In genomic region chr19:10315335-10316214, GRCh38 we compare ENCODE assay signal across 8 cellular contexts. TPM values are rescaled to one million over a fixed set of nuclear protein-coding genes. Genes with fewer than 3 reads are reported as not detected.
A peak's percentile ranks its signal among the peaks of the same experiment; 100 is the strongest.
DNase-seq lines count a peak whose midpoint lies in the region; ATAC-seq and TF ChIP-seq lines count a peak whose summit lies in the region.

TSS of gene FDX2 (minus strand) at chr19:10316015. CDS start at chr19:10315996, 19 bp downstream.

- H3K27ac ChIP-seq in A673 (ENCODE audit: low read depth, low read length, poor library complexity, severe bottlenecking) (peak within 1 kb of the TSS; percentile 68), HUES64 (ENCODE audit: low read depth, low read length) (peak within 1 kb of the TSS; percentile 71; the same call in 1 of the 2 replicates), OCI-LY3 (ENCODE audit: low read length) (peak within 1 kb of the TSS; percentile 32), epithelial cell of prostate (peak within 1 kb of the TSS; percentile 28)

- H3K9ac ChIP-seq in HUES64 (ENCODE audit: low read depth, low read length) (peak within 1 kb of the TSS; percentile 74), OCI-LY3 (ENCODE audit: low read length) (peak within 1 kb of the TSS; percentile 53)

- no TSS peak for BruUV-seq in A673 (replicated peaks; lab: Mats Ljungman, UMichigan)

- H3K4me3 ChIP-seq in A673 (ENCODE audit: low read depth, low read length, poor library complexity, severe bottlenecking), result peak within 1 kb of the TSS; percentile 75
- H3K4me3 ChIP-seq in HUES64 (ENCODE audit: low read length), result peak within 1 kb of the TSS; percentile 75
- H3K4me3 ChIP-seq in OCI-LY3 (ENCODE audit: low read length), result peak within 1 kb of the TSS; percentile 84

- H3K36me3 ChIP-seq in A673 (ENCODE audit: insufficient read depth, low read length, poor library complexity, severe bottlenecking) (peaks cover 37% of the 10 kb centered on the region), HUES64 (ENCODE audit: insufficient read depth, low read length) (peaks cover 32% of the 10 kb centered on the region), OCI-LY3 (replicated peaks; ENCODE audit: low read depth, low read length) (peaks cover 29% of the 10 kb centered on the region)

- POLR2A ChIA-PET in A673 (lab: Charles Lee; ENCODE audit: low non-redundant PET), result interaction anchor here (0.8 kb wide), 1 partner anchor 27 kb away, joined by 3 read pairs; no protein-coding TSS in a partner anchor

- no peaks in the 10 kb centered on the region for H4K20me1 ChIP-seq in OCI-LY3 (ENCODE audit: insufficient read depth, low read length)

- H3K79me2 ChIP-seq in OCI-LY3 (ENCODE audit: low read length), result peaks cover 3% of the 10 kb centered on the region; the same call in 1 of the 2 replicates

- ATAC-seq in GM18909 (IDR thresholded peaks at IDR 0.05; ENCODE audit: poor library complexity, unreplicated experiment), result peak; percentile 68

- CTCF ChIA-PET in A673 (lab: Charles Lee), result interaction anchor here (0.7 kb wide), 1 partner anchor 56 kb away, joined by 4 read pairs; no protein-coding TSS in a partner anchor

- H2AFZ ChIP-seq in OCI-LY3 (ENCODE audit: low read depth, low read length), result peak within 1 kb of the TSS; percentile 61

- intact Hi-C loops in A673 (cut with micrococcal nuclease; ENCODE audit: unreplicated experiment), result no loop called here

- H3K27me3 ChIP-seq in A673 (replicated peaks; ENCODE audit: insufficient read depth, low read depth, low read length, poor library complexity) (no peaks in the 10 kb centered on the region), HUES64 (ENCODE audit: insufficient read depth, low read length) (no peaks in the 10 kb centered on the region), OCI-LY3 (ENCODE audit: low read depth, low read length) (no peaks in the 10 kb centered on the region)

- 2% methylated on average over 55 of the region's 55 CpGs for WGBS in HUES64

- peaks cover 5% of the 10 kb centered on the region for H3K4me1 ChIP-seq in A673 (ENCODE audit: insufficient read depth, low read length, poor library complexity, severe bottlenecking)
- peaks cover 6% of the 10 kb centered on the region; the same call in 1 of the 2 replicates for H3K4me1 ChIP-seq in HUES64 (ENCODE audit: insufficient read depth, low read length)
- H3K4me1 ChIP-seq in OCI-LY3 (ENCODE audit: low read length), result peaks cover 11% of the 10 kb centered on the region

- peak within 1 kb of the TSS; percentile 96 for H3K4me2 ChIP-seq in OCI-LY3 (ENCODE audit: low read length)

- TF ChIP-seq CTCF in A673 (conservative IDR thresholded peaks at IDR 0.05; ENCODE audit: low read depth, low read length), result no peak
- no peak for TF ChIP-seq CTCF in OCI-LY3 (IDR thresholded peaks at IDR 0.05; ENCODE audit: low read depth, low read length)

- DNase-seq in A673 (ENCODE audit: low spot score) (peak; percentile 90), activated T-cell treated with anti-CD3 and anti-CD28 coated beads for 24 hours (ENCODE audit: low read depth) (peak; percentile 88), epithelial cell of prostate (ENCODE audit: low read depth, low spot score) (no peak), mucosa of gallbladder (ENCODE audit: low spot score) (peak; percentile 91)
- peak; percentile 82 to 88 for DNase-seq in stimulated activated CD8-positive, alpha-beta memory T cell treated with anti-CD3 and anti-CD28 coated beads, Interleukin-4, amount 100 ng/mL, for 1 hour (ENCODE audit: low read depth in 2 of 2, low spot score in 1 of 2)

- H3K9me3 ChIP-seq in A673 (ENCODE audit: low read depth, low read length, poor library complexity, severe bottlenecking), result no peaks in the 10 kb centered on the region
- no peaks in the 10 kb centered on the region for H3K9me3 ChIP-seq in HUES64 (ENCODE audit: insufficient read depth, low read depth, low read length)
- H3K9me3 ChIP-seq in OCI-LY3 (ENCODE audit: insufficient read depth, low read length), result no peaks in the 10 kb centered on the region

RNA-seq across cellular contexts. Expression of gene FDX2, which starts in this region (rescaled TPM):
- total RNA-seq in A673 (2021) (26.7 and 29.9 TPM in 2 replicates), mucosa of gallbladder (21.8 TPM)
- 20.4 TPM for polyA plus RNA-seq in HUES64 (2013, experiment 1 of 2)
- polyA plus RNA-seq in HUES64 (2013, experiment 2 of 2), result 19.7 TPM
